9 cellular contexts compared by ENCODE assay signal in the genomic region with DNA sequence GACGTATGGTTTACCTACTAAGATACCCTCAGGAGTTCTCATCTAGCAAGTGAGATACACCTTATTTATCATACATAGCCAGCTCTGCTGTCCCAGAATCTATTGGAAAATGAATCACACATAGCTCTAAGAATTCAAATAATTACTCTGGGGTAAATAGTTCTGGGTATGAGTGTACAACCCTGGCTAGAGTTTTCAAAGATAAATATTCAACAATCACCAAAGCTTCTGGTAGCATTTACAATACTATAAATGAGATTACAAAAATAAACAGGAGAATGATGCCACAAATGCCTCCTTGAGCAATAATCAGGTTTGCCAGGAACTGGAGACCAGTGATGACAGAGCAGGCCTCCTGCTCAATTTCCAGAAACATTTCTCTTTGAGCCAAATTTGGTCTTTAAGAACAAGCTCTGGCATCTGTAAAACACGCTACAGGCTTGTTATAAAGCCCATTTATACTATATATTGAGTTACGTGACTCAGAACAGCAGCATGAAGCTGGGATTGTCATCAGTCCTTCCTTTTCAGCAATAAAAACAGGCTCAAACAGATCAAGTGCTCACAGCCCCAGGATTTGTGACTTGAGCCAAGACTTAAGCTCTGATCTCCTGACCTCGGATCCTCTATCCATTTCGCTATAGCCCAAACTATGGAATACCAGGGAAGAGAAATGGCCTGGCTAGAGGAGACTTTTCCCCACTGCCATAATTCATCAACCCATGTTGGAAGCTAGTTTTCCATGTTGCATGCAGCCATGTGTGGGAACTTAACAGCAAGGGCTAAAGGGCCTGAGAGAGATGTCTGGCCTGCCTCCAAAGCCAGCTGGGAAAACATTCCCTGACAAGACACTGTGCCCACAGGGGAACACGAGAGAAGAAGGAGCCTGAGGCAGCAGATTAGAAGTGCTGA. TPM values are rescaled to one million over a fixed set of nuclear protein-coding genes. Genes with fewer than 3 reads are reported as not detected.
A peak's percentile ranks its signal among the peaks of the same experiment; 100 is the strongest.
DNase-seq lines count a peak whose midpoint lies in the region; ATAC-seq and TF ChIP-seq lines count a peak whose summit lies in the region.
"Had no signal": no experiment of that assay in that cellular context is flagged by ENCODE, and none has a peak within 500 bp of the region (broad histone marks: within the 10 kb centered on the region; RNA-seq: fewer than 3 reads in every experiment).

No MANE protein-coding gene starts in this region.

- no peak for TF ChIP-seq CTCF in HFFc6 (IDR thresholded peaks at IDR 0.05)
- TF ChIP-seq CTCF in WERI-Rb-1 (IDR thresholded peaks at IDR 0.05; ENCODE audit: low read depth, low read length) = no peak
- no peak for TF ChIP-seq CTCF in heart right ventricle (IDR thresholded peaks at IDR 0.05)

- H3K4me1 ChIP-seq in heart right ventricle = peaks cover 6 to 74% (median 54%) of the 10 kb centered on the region in 9 donors

- H3K36me3 ChIP-seq in WERI-Rb-1 (no peaks in the 10 kb centered on the region), heart right ventricle (no peaks in the 10 kb centered on the region)

- intact Hi-C loops in heart right ventricle (cut with DNase I) = loop anchor here in 1 of 10 donors (5.0 kb wide), 1 partner anchor 45 kb away; no protein-coding TSS in a partner anchor

- H3K27me3 Mint-ChIP-seq in HFFc6 (ENCODE audit: insufficient read depth) = no peaks in the 10 kb centered on the region; the same call in 1 of the 2 replicates
- H3K27me3 Mint-ChIP-seq in immature natural killer cell (ENCODE audit: low read depth in 3 of 3) = no peaks in the 10 kb centered on the region

- H3K27ac ChIP-seq in WERI-Rb-1 (peak overlapping the region; percentile 40), heart right ventricle (peak overlapping the region; percentile 1 to 81 (median 64))
- H3K27ac ChIP-seq: KMS-11 had no signal

- peak overlapping the region; percentile 17 for H3K4me3 ChIP-seq in WERI-Rb-1 (ENCODE audit: low read depth, low read length)
- H3K4me3 ChIP-seq in heart right ventricle = no peak overlapping the region

- peak; percentile 36 to 76 (median 72) for ATAC-seq in heart right ventricle
- ATAC-seq in stimulated activated effector memory CD8-positive, alpha-beta T cell treated with anti-CD3 and anti-CD28 coated beads, Interleukin-12 subunit alpha, Interleukin-12 subunit beta, amount 100 ng/mL, for 72 hours = peak; percentile 77

- DNase-seq in HFFc6 (peak; percentile 97), WERI-Rb-1 (peak; percentile 67), heart right ventricle (peak; percentile 42 to 49), NCI-H2227 (lab: John Stamatoyannopoulos, UW; ENCODE audit: unreplicated experiment) (no peak), CD1c-positive myeloid dendritic cell (ENCODE audit: extremely low spot score) (no peak), HEK293T (ENCODE audit: extremely low spot score) (no peak), immature natural killer cell (no peak)
- DNase-seq in stimulated activated effector memory CD8-positive, alpha-beta T cell treated with anti-CD3 and anti-CD28 coated beads, Interleukin-12 subunit alpha, Interleukin-12 subunit beta, amount 100 ng/mL, for 72 hours (ENCODE audit: low spot score in 2 of 2) = no peak

- H3K9me3 ChIP-seq in WERI-Rb-1 (ENCODE audit: severe bottlenecking) = no peaks in the 10 kb centered on the region
- peaks cover 0 to 8% (median 0%) of the 10 kb centered on the region in 11 donors for H3K9me3 ChIP-seq in heart right ventricle

- CTCF ChIA-PET in HEK293T (lab: Yijun Ruan, JAX) = interaction anchor here (0.6 kb wide), 1 partner anchor 43 kb away, joined by 4 read pairs; no protein-coding TSS in a partner anchor

- H3K36me3 Mint-ChIP-seq in HFFc6 (ENCODE audit: low read depth) (peaks cover 26% of the 10 kb centered on the region), immature natural killer cell (peaks cover 0 to 8% (median 4%) of the 10 kb centered on the region in 3 donors)
- H3K36me3 Mint-ChIP-seq in stimulated activated effector memory CD8-positive, alpha-beta T cell treated with anti-CD3 and anti-CD28 coated beads, Interleukin-12 subunit alpha, Interleukin-12 subunit beta, amount 100 ng/mL, for 72 hours = no peaks in the 10 kb centered on the region

- H3K9me3 Mint-ChIP-seq in HFFc6 = no peaks in the 10 kb centered on the region
- H3K9me3 Mint-ChIP-seq in stimulated activated effector memory CD8-positive, alpha-beta T cell treated with anti-CD3 and anti-CD28 coated beads, Interleukin-12 subunit alpha, Interleukin-12 subunit beta, amount 100 ng/mL, for 72 hours = peaks cover 2% of the 10 kb centered on the region
- H3K9me3 Mint-ChIP-seq in immature natural killer cell = no peaks in the 10 kb centered on the region

- POLR2A ChIA-PET in HEK293T (lab: Yijun Ruan, JAX) = interaction anchor here (1.4 to 2.3 kb wide), 3 partner anchors 20 to 152 kb away, joined by 6 to 8 read pairs (median 7); a partner anchor contains a TSS

- peaks cover 85% of the 10 kb centered on the region for H3K4me1 Mint-ChIP-seq in HFFc6 (ENCODE audit: low read depth)
- H3K4me1 Mint-ChIP-seq in stimulated activated effector memory CD8-positive, alpha-beta T cell treated with anti-CD3 and anti-CD28 coated beads, Interleukin-12 subunit alpha, Interleukin-12 subunit beta, amount 100 ng/mL, for 72 hours = peaks cover 53% of the 10 kb centered on the region
- H3K4me1 Mint-ChIP-seq in immature natural killer cell = peaks cover 22 to 35% of the 10 kb centered on the region in 2 donors

- peak overlapping the region; percentile 81 for H3K4me3 Mint-ChIP-seq in HFFc6
- no peak overlapping the region for H3K4me3 Mint-ChIP-seq in stimulated activated effector memory CD8-positive, alpha-beta T cell treated with anti-CD3 and anti-CD28 coated beads, Interleukin-12 subunit alpha, Interleukin-12 subunit beta, amount 100 ng/mL, for 72 hours
- H3K4me3 Mint-ChIP-seq in immature natural killer cell = no peak overlapping the region

- H3K27ac Mint-ChIP-seq in HFFc6 = peak overlapping the region; percentile 97
- no peak overlapping the region for H3K27ac Mint-ChIP-seq in stimulated activated effector memory CD8-positive, alpha-beta T cell treated with anti-CD3 and anti-CD28 coated beads, Interleukin-12 subunit alpha, Interleukin-12 subunit beta, amount 100 ng/mL, for 72 hours
- H3K27ac Mint-ChIP-seq in immature natural killer cell = no peak overlapping the region

- H3K27me3 ChIP-seq in WERI-Rb-1 (ENCODE audit: insufficient read depth, low read depth, severe bottlenecking) (no peaks in the 10 kb centered on the region), heart right ventricle (no peaks in the 10 kb centered on the region)

- 39 to 51% methylated on average over 6 of the region's 6 CpGs for WGBS in heart right ventricle, 2 donors

TF ChIP-seq in HEK293T, 16 proteins besides CTCF, POLR2A, EP300 and RAD21:
- no peak for TF ChIP-seq FOXK2 (IDR thresholded peaks at IDR 0.05)
- no peak for TF ChIP-seq SP1 (IDR thresholded peaks at IDR 0.05)
- no peak for TF ChIP-seq FOXA1 (IDR thresholded peaks at IDR 0.05)
- no peak for TF ChIP-seq HDGF (IDR thresholded peaks at IDR 0.05; ENCODE audit: borderline replicate concordance)

RNA-seq across cellular contexts. Expression of a gene that starts 19.7 kb away (rescaled TPM):
- 10 to 100 TPM; 17.6 to 22.2 (median 19.4) TPM for total RNA-seq in HFFc6 (2021; fragmentation: NEBNext Ultra II Directional; extraction: Animal tissue kit (Norgen Biotek cat#: 25700))
- total RNA-seq in heart right ventricle = 10 to 100 TPM; 20.2 to 29.4 (median 22.0) TPM
- polyA plus RNA-seq in heart right ventricle (1 to 10 TPM; 2.5 to 5.3 TPM), immature natural killer cell (1 to 10 TPM; 2.2 to 6.5 (median 6.0) TPM)

Comparison
In these comparisons a context has a peak if more than half of its experiments do, and no peak if none do; other contexts are left out.
1. DNase-seq: peak in HFFc6 (single experiment), WERI-Rb-1 (single experiment) and heart right ventricle (2 of 2); none in stimulated activated effector memory CD8-positive, alpha-beta T cell treated with anti-CD3 and anti-CD28 coated beads, Interleukin-12 subunit alpha, Interleukin-12 subunit beta, amount 100 ng/mL, for 72 hours (0 of 2), NCI-H2227 (single experiment), CD1c-positive myeloid dendritic cell (single experiment), HEK293T (single experiment) and immature natural killer cell (0 of 3).